In genomic region chr16:10664720-10665126, GRCh38 we compare ENCODE assay signal across 21 cellular contexts. TPM values are rescaled to one million over a fixed set of nuclear protein-coding genes. Genes with fewer than 3 reads are reported as not detected.
A peak's percentile ranks its signal among the peaks of the same experiment; 100 is the strongest.
DNase-seq lines count a peak whose midpoint lies in the region; ATAC-seq, FAIRE-seq and TF ChIP-seq lines count a peak whose summit lies in the region.
"Had no signal": no experiment of that assay in that cellular context is flagged by ENCODE, and none has a peak within 500 bp of the region (broad histone marks: within the 10 kb centered on the region; RNA-seq: fewer than 3 reads in every experiment).

No MANE protein-coding gene starts in this region.

- no peaks in the 10 kb centered on the region for H3K9me3 Mint-ChIP-seq in stimulated activated naive CD8-positive, alpha-beta T cell treated with anti-CD3 and anti-CD28 coated beads, Interleukin-15, amount 100 ng/mL, for 72 hours
- H3K9me3 Mint-ChIP-seq in neural progenitor cell: no peaks in the 10 kb centered on the region
- H3K9me3 Mint-ChIP-seq: CD14-positive monocyte; CD4-positive, alpha-beta memory T cell; IgD-negative memory B cell had no signal

- peaks cover 5% of the 10 kb centered on the region; the same call in 1 of the 2 replicates for H3K4me1 ChIP-seq in GM12878 (ENCODE audit: control insufficient read depth, insufficient read depth, low read length)
- H3K4me1 ChIP-seq in neural progenitor cell: peaks cover 5% of the 10 kb centered on the region
- H3K4me1 ChIP-seq in left ventricle myocardium inferior: peaks cover 20% of the 10 kb centered on the region

- H3K4me1 Mint-ChIP-seq in stimulated activated naive CD8-positive, alpha-beta T cell treated with anti-CD3 and anti-CD28 coated beads, Interleukin-15, amount 100 ng/mL, for 72 hours: no peaks in the 10 kb centered on the region
- no peaks in the 10 kb centered on the region for H3K4me1 Mint-ChIP-seq in neural progenitor cell
- H3K4me1 Mint-ChIP-seq: CD14-positive monocyte; CD4-positive, alpha-beta memory T cell had no signal

- no peak overlapping the region for H3K27ac ChIP-seq in GM12878 (ENCODE audit: control insufficient read depth, insufficient read depth)
- H3K27ac ChIP-seq in neural progenitor cell: no peak overlapping the region
- no peak overlapping the region for H3K27ac ChIP-seq in left ventricle myocardium inferior (replicated peaks)
- H3K27ac ChIP-seq: BLaER1, GM23248, HL-60 had no signal

- in situ Hi-C loops in GM12878 (cut with MboI): no loop called here

- BruUV-seq in GM12878 (replicated peaks; lab: Mats Ljungman, UMichigan): no TSS peak

- H3K36me3 Mint-ChIP-seq in neural progenitor cell: no peaks in the 10 kb centered on the region
- H3K36me3 Mint-ChIP-seq: CD14-positive monocyte; CD4-positive, alpha-beta memory T cell; IgD-negative memory B cell had no signal

- ATAC-seq in stimulated activated naive CD8-positive, alpha-beta T cell treated with anti-CD3 and anti-CD28 coated beads, Interleukin-15, Interleukin-2, amounts not matched to agents 100 U/mL and 50 U/mL, for 24 hours: peak; percentile 28
- no peak for ATAC-seq in stimulated activated naive CD8-positive, alpha-beta T cell treated with anti-CD3 and anti-CD28 coated beads, Interleukin-15, amount 100 ng/mL, for 72 hours
- peak; percentile 51 for ATAC-seq in GM12878
- ATAC-seq in HG03432 (IDR thresholded peaks at IDR 0.05; ENCODE audit: unreplicated experiment): no peak

- WGBS in GM12878 (ENCODE audit: insufficient coverage, insufficient replicate concordance, low lambda C conversion rate, missing lambda C conversion rate): 38% methylated on average over 2 of the region's 2 CpGs

- peak in 1 of 2 experiments; percentile 53; a peak in 1 of 4 replicates for TF ChIP-seq EP300 in GM12878 (IDR thresholded peaks at IDR 0.05; ENCODE audit: borderline replicate concordance in 1 of 2, control insufficient read depth in 1 of 2, low read depth in 2 of 2, low read length in 2 of 2)

- no peak overlapping the region for H3K9ac ChIP-seq in GM12878 (ENCODE audit: control insufficient read depth, insufficient read depth, low read length)
- H3K9ac ChIP-seq in neural progenitor cell: no peak overlapping the region
- H3K9ac ChIP-seq: BLaER1, GM23248 had no signal

- H3K4me3 ChIP-seq in GM12878 (no peak overlapping the region), neural progenitor cell (no peak overlapping the region), left ventricle myocardium inferior (no peak overlapping the region)
- H3K4me3 ChIP-seq: BLaER1, GM23248 had no signal

- H3K9me3 ChIP-seq in GM12878 (replicated peaks; ENCODE audit: control insufficient read depth, insufficient read depth, low read length): no peaks in the 10 kb centered on the region
- no peaks in the 10 kb centered on the region for H3K9me3 ChIP-seq in neural progenitor cell (ENCODE audit: low read depth)
- no peaks in the 10 kb centered on the region for H3K9me3 ChIP-seq in left ventricle myocardium inferior (replicated peaks)
- H3K9me3 ChIP-seq: BLaER1 had no signal

- CTCF ChIA-PET in GM12878 (lab: Yijun Ruan, JAX): interaction anchor here (1.1 to 1.6 kb wide), 2 partner anchors 142 to 150 kb away, joined by 3 to 4 read pairs; no protein-coding TSS in a partner anchor

- DNase-seq in stimulated activated naive CD8-positive, alpha-beta T cell treated with anti-CD3 and anti-CD28 coated beads, Interleukin-15, Interleukin-2, amounts not matched to agents 100 U/mL and 50 U/mL, for 24 hours: no peak
- no peak for DNase-seq in stimulated activated naive CD8-positive, alpha-beta T cell treated with anti-CD3 and anti-CD28 coated beads, Interleukin-15, amount 100 ng/mL, for 72 hours
- peak; percentile 7 for DNase-seq in GM12878 (ENCODE audit: low read depth, low spot score)
- DNase-seq in neural progenitor cell (ENCODE audit: low spot score): no peak
- no peak for DNase-seq in NCI-H2227 (lab: John Stamatoyannopoulos, UW; ENCODE audit: unreplicated experiment)
- no peak for DNase-seq in left ventricle myocardium inferior
- no peak for DNase-seq in HuH-7.5 (ENCODE audit: low spot score)
- DNase-seq: 8988T; CD4-positive, alpha-beta memory T cell; DMS79 treated with DMSO at 0.1 percent for 48 hours; GF-D8; GM23248; HCEC 1CT; KBM-7 had no signal

- no peak overlapping the region for H2AFZ ChIP-seq in GM12878 (ENCODE audit: control insufficient read depth, low read depth, low read length)
- H2AFZ ChIP-seq in neural progenitor cell (replicated peaks): no peak overlapping the region
- H2AFZ ChIP-seq: GM23248 had no signal

- RAD21 ChIA-PET in GM12878 (lab: Charles Lee; ENCODE audit: unreplicated experiment): interaction anchor here (1.3 kb wide), 1 partner anchor 65 kb away, joined by 3 read pairs; no protein-coding TSS in a partner anchor

- H3K4me2 ChIP-seq in GM12878 (ENCODE audit: control insufficient read depth, insufficient read depth) (no peak overlapping the region), neural progenitor cell (no peak overlapping the region)
- H3K4me2 ChIP-seq: BLaER1 had no signal

- no peaks in the 10 kb centered on the region for H3K27me3 Mint-ChIP-seq in stimulated activated naive CD8-positive, alpha-beta T cell treated with anti-CD3 and anti-CD28 coated beads, Interleukin-15, amount 100 ng/mL, for 72 hours
- peaks cover 7% of the 10 kb centered on the region for H3K27me3 Mint-ChIP-seq in neural progenitor cell (ENCODE audit: insufficient read depth, low read depth)

- SMC1A ChIA-PET in GM12878 (lab: Charles Lee; ENCODE audit: uncharacterized antibody, unreplicated experiment): interaction anchor here (1.1 to 1.3 kb wide), 3 partner anchors 64 to 144 kb away, joined by 3 read pairs; no protein-coding TSS in a partner anchor

- no peak for FAIRE-seq in GM12878 (lab: Jason Lieb, UNC)
- FAIRE-seq: H54 had no signal

- no peak overlapping the region for H3K27ac Mint-ChIP-seq in stimulated activated naive CD8-positive, alpha-beta T cell treated with anti-CD3 and anti-CD28 coated beads, Interleukin-15, amount 100 ng/mL, for 72 hours
- H3K27ac Mint-ChIP-seq in neural progenitor cell: peak overlapping the region; percentile 59
- H3K27ac Mint-ChIP-seq: CD4-positive, alpha-beta memory T cell; IgD-negative memory B cell had no signal

- TF ChIP-seq POLR2A in GM12878 (IDR thresholded peaks at IDR 0.05; ENCODE audit: low read depth, low read length): no peak

- H3K4me3 Mint-ChIP-seq in stimulated activated naive CD8-positive, alpha-beta T cell treated with anti-CD3 and anti-CD28 coated beads, Interleukin-15, amount 100 ng/mL, for 72 hours: no peak overlapping the region
- H3K4me3 Mint-ChIP-seq in neural progenitor cell: no peak overlapping the region
- H3K4me3 Mint-ChIP-seq: CD14-positive monocyte; CD4-positive, alpha-beta memory T cell; IgD-negative memory B cell had no signal

- no peaks in the 10 kb centered on the region for H3K27me3 ChIP-seq in GM12878 (replicated peaks in 1 of 2; ENCODE audit: control insufficient read depth in 2 of 2, insufficient read depth in 2 of 2, low read length in 1 of 2)
- no peaks in the 10 kb centered on the region for H3K27me3 ChIP-seq in neural progenitor cell
- H3K27me3 ChIP-seq in left ventricle myocardium inferior (ENCODE audit: low read depth): no peaks in the 10 kb centered on the region
- H3K27me3 ChIP-seq: BLaER1 had no signal

- no peaks in the 10 kb centered on the region for H3K36me3 ChIP-seq in GM12878 (ENCODE audit: control insufficient read depth in 2 of 2, insufficient read depth in 2 of 2, low read length in 1 of 2)
- H3K36me3 ChIP-seq in neural progenitor cell: no peaks in the 10 kb centered on the region
- H3K36me3 ChIP-seq in left ventricle myocardium inferior: no peaks in the 10 kb centered on the region
- H3K36me3 ChIP-seq: BLaER1 had no signal

- intact Hi-C loops in GM12878 (cut with micrococcal nuclease; ENCODE audit: unreplicated experiment) (no loop called here), left ventricle myocardium inferior (cut with micrococcal nuclease) (no loop called here)

- H3K79me2 ChIP-seq in GM12878 (ENCODE audit: control insufficient read depth, insufficient read depth, low read length) (no peaks in the 10 kb centered on the region), neural progenitor cell (ENCODE audit: low read depth) (no peaks in the 10 kb centered on the region)

- TF ChIP-seq CTCF in GM12878 (IDR thresholded peaks at IDR 0.05 in 2 of 3, conservative IDR thresholded peaks at IDR 0.05 in 1 of 3; ENCODE audit: control insufficient read depth in 2 of 3, extremely low read depth in 1 of 3, insufficient read depth in 1 of 3, low read depth in 3 of 3, low read length in 3 of 3) (no peak), neural progenitor cell (IDR thresholded peaks at IDR 0.05) (no peak), left ventricle myocardium inferior (IDR thresholded peaks at IDR 0.05; ENCODE audit: borderline replicate concordance) (no peak)

- no peaks in the 10 kb centered on the region for H3F3A ChIP-seq in neural progenitor cell (ENCODE audit: low read depth)

- H4K20me1 ChIP-seq in GM12878 (ENCODE audit: control insufficient read depth, insufficient read depth) (no peaks in the 10 kb centered on the region), neural progenitor cell (ENCODE audit: low read depth) (no peaks in the 10 kb centered on the region)
- H4K20me1 ChIP-seq: BLaER1 had no signal

- no peak for TF ChIP-seq RAD21 in GM12878 (IDR thresholded peaks at IDR 0.05; ENCODE audit: insufficient read depth, low read depth, low read length)

- POLR2A ChIA-PET in GM12878 (lab: Charles Lee): no interaction called here

TF ChIP-seq in GM12878, 131 proteins besides CTCF, POLR2A, EP300 and RAD21 (continues in another document):
- TF ChIP-seq CEBPB (IDR thresholded peaks at IDR 0.05; ENCODE audit: borderline replicate concordance in 1 of 2, low read depth in 2 of 2, low read length in 2 of 2) (no peak), NR2F1 (conservative IDR thresholded peaks at IDR 0.05) (no peak)

RNA-seq across cellular contexts. Expression of gene TEKT5, which starts 30.0 kb away (rescaled TPM):
- 4.6 and 6.3 TPM in 2 replicates for total RNA-seq in GM12878 (2013; cell fraction: nucleolus; rRNA removed)
- total RNA-seq in GM12878 (2014; rRNA removed) (0.22 and 1.1 TPM in 2 replicates), GM12878 (2014; rRNA removed; fragmentation: Illumina TruSeq; extraction: Trizol) (0.18 and 0.40 TPM in 2 replicates), GM12878 (2021) (0.80 and 2.2 TPM in 2 replicates), neural progenitor cell (ENCODE audit: low replicate concordance) (0.07 and 0.50 TPM in 2 replicates), left ventricle myocardium inferior (not detected)
- 0.26 TPM for polyA plus RNA-seq in GM12878 (2011; ENCODE audit: low read depth)
- polyA plus RNA-seq in GM12878 (2011; rRNA removed) (0.66 and 0.68 TPM in 2 replicates), GM12878 (2014; fragmentation: Illumina TruSeq; extraction: Trizol) (0.19 and 0.93 TPM in 2 replicates), GM12878 (2014; fragmentation: Nextera tagmentation; extraction: Ambion mirVana) (under 1 TPM; 0.47 to 0.64 TPM), GM12878 (2014; rRNA removed) (1.1 and 1.8 TPM in 2 replicates), GM12878 (2016; fragmentation: Nextera tagmentation; extraction: Ambion mirVana) (under 1 TPM in 1 of 2 experiments, not detected in 1; 0.79 TPM)
- polyA plus RNA-seq in GM12878 (2011; cell fraction: cytosol; rRNA removed): 0.85 and 0.92 TPM in 2 replicates
- polyA plus RNA-seq in GM12878 (2011; cell fraction: nucleus; rRNA removed): 1.8 and 2.1 TPM in 2 replicates
- polyA plus RNA-seq in GM12878 (2012): 0.48 and 1.1 TPM in 2 replicates
- 0.44 and 0.82 TPM in 2 replicates for polyA minus RNA-seq in GM12878 (2011; rRNA and poly(A)+ RNA removed)
- not detected in 2 replicates for polyA minus RNA-seq in GM12878 (2011; cell fraction: cytosol; rRNA and poly(A)+ RNA removed)
- polyA minus RNA-seq in GM12878 (2011; cell fraction: nucleus; rRNA and poly(A)+ RNA removed): 0.48 TPM in 1 of 2 replicates, not detected in the other
- total RNA-seq: A673; CD4-positive, alpha-beta memory T cell; GM23248 had no signal
- polyA plus RNA-seq: CD14-positive monocyte; CD4-positive, alpha-beta memory T cell; GM23248; IgD-negative memory B cell had no signal

Comparison
In these comparisons a context has a peak if more than half of its experiments do, and no peak if none do; other contexts are left out.
1. ATAC-seq: peak in stimulated activated naive CD8-positive, alpha-beta T cell treated with anti-CD3 and anti-CD28 coated beads, Interleukin-15, Interleukin-2, amounts not matched to agents 100 U/mL and 50 U/mL, for 24 hours (single experiment) and GM12878 (single experiment); none in stimulated activated naive CD8-positive, alpha-beta T cell treated with anti-CD3 and anti-CD28 coated beads, Interleukin-15, amount 100 ng/mL, for 72 hours (single experiment) and HG03432 (single experiment).